Comparison of ENCODE assay signal across 8 cellular contexts in genomic region chr5:117454716-117455212, GRCh38.
A peak's percentile ranks its signal among the peaks of the same experiment; 100 is the strongest.
DNase-seq lines count a peak whose midpoint lies in the region; ATAC-seq and TF ChIP-seq lines count a peak whose summit lies in the region.

No MANE protein-coding gene starts in this region.

- peak overlapping the region; percentile 77 for H3K4me2 ChIP-seq in neural progenitor cell

- H2AFZ ChIP-seq in neural progenitor cell (replicated peaks), result peak overlapping the region; percentile 77

- H3K4me1 ChIP-seq in esophagus muscularis mucosa (peaks cover 0 to 5% (median 0%) of the 10 kb centered on the region in 4 donors), neural progenitor cell (no peaks in the 10 kb centered on the region)

- H3K27me3 Mint-ChIP-seq in neural progenitor cell (ENCODE audit: insufficient read depth, low read depth), result no peaks in the 10 kb centered on the region

- H3K9me3 ChIP-seq in esophagus muscularis mucosa, result no peaks in the 10 kb centered on the region
- H3K9me3 ChIP-seq in neural progenitor cell (ENCODE audit: low read depth), result no peaks in the 10 kb centered on the region

- H3K36me3 ChIP-seq in esophagus muscularis mucosa (no peaks in the 10 kb centered on the region), neural progenitor cell (no peaks in the 10 kb centered on the region)

- 39% methylated on average over 11 of the region's 13 CpGs for WGBS in esophagus muscularis mucosa

- no peaks in the 10 kb centered on the region for H3K4me1 Mint-ChIP-seq in neural progenitor cell

- no peak for DNase-seq in AG09309 (ENCODE audit: low read depth)
- peak; percentile 61 for DNase-seq in NCI-H2081 treated with DMSO at 0.1 percent for 48 hours (lab: John Stamatoyannopoulos, UW)
- peak; percentile 12 to 23 for DNase-seq in activated CD4-positive, alpha-beta T cell treated with anti-CD3 and anti-CD28 coated beads, Interleukin-2, amount 50 U/mL, for 4 hours
- no peak for DNase-seq in esophagus muscularis mucosa (ENCODE audit: extremely low spot score)
- DNase-seq in neural progenitor cell (ENCODE audit: low spot score), result peak; percentile 26
- no peak for DNase-seq in cerebellar nuclear complex (lab: John Stamatoyannopoulos, UW)

- no peaks in the 10 kb centered on the region for H3K79me2 ChIP-seq in neural progenitor cell (ENCODE audit: low read depth)

- ATAC-seq in GM18520 (IDR thresholded peaks at IDR 0.05; ENCODE audit: unreplicated experiment) (peak; percentile 87), HG02981 (IDR thresholded peaks at IDR 0.05; ENCODE audit: unreplicated experiment) (peak; percentile 88)

- no peaks in the 10 kb centered on the region for H3F3A ChIP-seq in neural progenitor cell (ENCODE audit: low read depth)

- no peaks in the 10 kb centered on the region for H4K20me1 ChIP-seq in neural progenitor cell (ENCODE audit: low read depth)

- H3K4me3 ChIP-seq in AG09309 (ENCODE audit: control insufficient read depth, low read depth, low read length) (no peak overlapping the region), esophagus muscularis mucosa (peak overlapping the region in 1 of 4 donors; percentile 29), neural progenitor cell (peak overlapping the region; percentile 51)

- intact Hi-C loops in esophagus muscularis mucosa (cut with DNase I), result loop anchor here (5.0 to 10.0 kb wide), 2 partner anchors 880 to 1338 kb away; partner anchors contain the start of gene SEMA6A

- no peak overlapping the region for H3K27ac ChIP-seq in esophagus muscularis mucosa (replicated peaks in 1 of 4)
- no peak overlapping the region for H3K27ac ChIP-seq in neural progenitor cell

- no peaks in the 10 kb centered on the region for H3K36me3 Mint-ChIP-seq in neural progenitor cell

- no peak for TF ChIP-seq EP300 in esophagus muscularis mucosa (IDR thresholded peaks at IDR 0.05)

- TF ChIP-seq CTCF in AG09309 (IDR thresholded peaks at IDR 0.05; ENCODE audit: control insufficient read depth, insufficient read depth, low read depth, low read length, missing control alignments) (peak; percentile 61), esophagus muscularis mucosa (IDR thresholded peaks at IDR 0.05) (peak; percentile 63 to 88 (median 78)), neural progenitor cell (IDR thresholded peaks at IDR 0.05) (peak; percentile 81)

- H3K27ac Mint-ChIP-seq in neural progenitor cell, result no peak overlapping the region

- no peak overlapping the region for H3K4me3 Mint-ChIP-seq in neural progenitor cell

- H3K27me3 ChIP-seq in esophagus muscularis mucosa, result no peaks in the 10 kb centered on the region
- no peaks in the 10 kb centered on the region for H3K27me3 ChIP-seq in neural progenitor cell

- no peaks in the 10 kb centered on the region for H3K9me3 Mint-ChIP-seq in neural progenitor cell

- no peak overlapping the region for H3K9ac ChIP-seq in neural progenitor cell

- no peak for TF ChIP-seq POLR2A in esophagus muscularis mucosa (IDR thresholded peaks at IDR 0.05; ENCODE audit: low read depth)

Comparison
In these comparisons a context has a peak if more than half of its experiments do, and no peak if none do; other contexts are left out.
1. DNase-seq: peak in NCI-H2081 treated with DMSO at 0.1 percent for 48 hours (single experiment), activated CD4-positive, alpha-beta T cell treated with anti-CD3 and anti-CD28 coated beads, Interleukin-2, amount 50 U/mL, for 4 hours (2 of 2) and neural progenitor cell (single experiment); none in AG09309 (single experiment), esophagus muscularis mucosa (single experiment) and cerebellar nuclear complex (0 of 2).
2. Peak in every context shown above with its lines, with median percentiles within 50 percentile points of each other: CTCF ChIP-seq.